Comparison of ENCODE assay signal across 9 cellular contexts in the genomic region with DNA sequence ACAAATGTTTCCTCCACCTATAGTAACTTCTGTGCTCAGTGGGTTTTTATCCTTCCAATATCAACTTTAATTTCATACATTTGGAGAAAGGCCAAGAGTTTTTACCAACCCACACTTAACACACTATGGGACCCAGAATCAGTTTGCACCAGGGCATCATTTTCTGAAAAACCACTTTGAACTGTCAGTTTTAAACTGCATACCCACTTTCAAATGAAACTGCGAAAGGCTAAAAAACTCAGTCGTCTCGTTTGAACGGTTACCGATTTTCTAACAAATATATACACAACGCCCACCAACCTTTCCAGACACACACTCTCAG. TPM values are rescaled to one million over a fixed set of nuclear protein-coding genes. Genes with fewer than 3 reads are reported as not detected.
DNase-seq lines count a peak whose midpoint lies in the region; ATAC-seq, FAIRE-seq and TF ChIP-seq lines count a peak whose summit lies in the region.
"Had no signal": no experiment of that assay in that cellular context is flagged by ENCODE, and none has a peak within 500 bp of the region (broad histone marks: within the 10 kb centered on the region; RNA-seq: fewer than 3 reads in every experiment).

No MANE protein-coding gene starts in this region.

- no peak for ATAC-seq in left cardiac atrium
- no peak for ATAC-seq in HepG2
- no peak for ATAC-seq in GM18909 (IDR thresholded peaks at IDR 0.05; ENCODE audit: poor library complexity, unreplicated experiment)
- no peak for ATAC-seq in omental fat pad (ENCODE audit: low FRiP score)

- H3K27ac ChIP-seq in left ventricle myocardium inferior (replicated peaks) (no peak overlapping the region), HepG2 (ENCODE audit: extremely low read length, insufficient read depth, low read length) (peak overlapping the region; percentile 67), urinary bladder (ENCODE audit: low read depth) (no peak overlapping the region)

- POLR2A ChIA-PET in HepG2 (lab: Yijun Ruan, JAX) = interaction anchor here (1.4 to 1.8 kb wide), 2 partner anchors 43 to 51 kb away, joined by 4 to 5 read pairs; no protein-coding TSS in a partner anchor

- TSS peak; percentile 63 for BruUV-seq in HepG2 (replicated peaks; lab: Mats Ljungman, UMichigan)

- peak overlapping the region; percentile 66 for H3K27ac Mint-ChIP-seq in activated T-helper 2 cell treated with anti-CD3 and anti-CD28 coated beads, Interferon-gamma antibody, Interleukin-2, Interleukin-4, amounts not matched to agents 10 μg/mL and 5 μg/mL and 100 μg/mL, durations not matched to agents 14 hours and 24 hours and 36 hours

- H3K9ac ChIP-seq in HepG2 (ENCODE audit: insufficient read depth, low read depth, low read length) = peak overlapping the region; percentile 50

- DNase-seq in left ventricle myocardium inferior (no peak), left cardiac atrium (no peak), HepG2 (ENCODE audit: low spot score) (no peak), DMS79 (lab: John Stamatoyannopoulos, UW) (no peak), omental fat pad (ENCODE audit: low spot score) (no peak)
- no peak for DNase-seq in activated T-helper 2 cell treated with anti-CD3 and anti-CD28 coated beads, Interferon-gamma antibody, Interleukin-2, Interleukin-4, amounts not matched to agents 10 μg/mL and 5 μg/mL and 100 μg/mL, durations not matched to agents 14 hours and 24 hours and 36 hours (ENCODE audit: low spot score)
- DNase-seq: NCI-H1694 treated with DMSO at 0.1 percent for 48 hours had no signal

- intact Hi-C loops in left ventricle myocardium inferior (cut with micrococcal nuclease) (no loop called here), left cardiac atrium (cut with DNase I) (no loop called here), HepG2 (cut with micrococcal nuclease; ENCODE audit: unreplicated experiment) (loop anchor here (2.0 kb wide), 1 partner anchor 103 kb away; no protein-coding TSS in a partner anchor)
- intact Hi-C loops in activated T-helper 2 cell treated with anti-CD3 and anti-CD28 coated beads, Interferon-gamma antibody, Interleukin-2, Interleukin-4, amounts not matched to agents 10 μg/mL and 5 μg/mL and 100 μg/mL, durations not matched to agents 14 hours and 24 hours and 36 hours (cut with micrococcal nuclease) = loop anchor here (2.0 to 5.0 kb wide), 2 partner anchors 125 to 126 kb away; no protein-coding TSS in a partner anchor

- 25% methylated on average over 6 of the region's 6 CpGs for WGBS in HepG2 (ENCODE audit: low lambda C conversion rate)
- WGBS in urinary bladder = 19% methylated on average over 6 of the region's 6 CpGs

- no peaks in the 10 kb centered on the region for H4K20me1 ChIP-seq in HepG2 (ENCODE audit: insufficient read depth, low read length)

- H3K27me3 ChIP-seq in left ventricle myocardium inferior (ENCODE audit: low read depth) (peaks cover 8% of the 10 kb centered on the region), HepG2 (ENCODE audit: control insufficient read depth in 1 of 2, insufficient read depth in 2 of 2, low read length in 2 of 2) (no peaks in the 10 kb centered on the region)

- no peaks in the 10 kb centered on the region for H3K36me3 ChIP-seq in left ventricle myocardium inferior
- H3K36me3 ChIP-seq in HepG2 (replicated peaks in 1 of 2; ENCODE audit: control insufficient read depth in 1 of 2, insufficient read depth in 2 of 2, low read length in 2 of 2) = no peaks in the 10 kb centered on the region
- no peaks in the 10 kb centered on the region for H3K36me3 ChIP-seq in urinary bladder (ENCODE audit: insufficient read depth)

- H3K27me3 Mint-ChIP-seq in activated T-helper 2 cell treated with anti-CD3 and anti-CD28 coated beads, Interferon-gamma antibody, Interleukin-2, Interleukin-4, amounts not matched to agents 10 μg/mL and 5 μg/mL and 100 μg/mL, durations not matched to agents 14 hours and 24 hours and 36 hours (ENCODE audit: low read depth) = peaks cover 13% of the 10 kb centered on the region

- peak overlapping the region; percentile 8 for H2AFZ ChIP-seq in HepG2 (ENCODE audit: low read length)

- H3K4me1 Mint-ChIP-seq in activated T-helper 2 cell treated with anti-CD3 and anti-CD28 coated beads, Interferon-gamma antibody, Interleukin-2, Interleukin-4, amounts not matched to agents 10 μg/mL and 5 μg/mL and 100 μg/mL, durations not matched to agents 14 hours and 24 hours and 36 hours (ENCODE audit: low read depth) = peaks cover 14% of the 10 kb centered on the region

- peak overlapping the region; percentile 79 for H3K4me3 ChIP-seq in left ventricle myocardium inferior
- H3K4me3 ChIP-seq in HepG2 (replicated peaks in 1 of 3; ENCODE audit: insufficient read depth in 1 of 3, low read depth in 2 of 3, low read length in 3 of 3) = peak overlapping the region; percentile 49 to 82 (median 75); a peak in 5 of 6 replicates
- peak overlapping the region; percentile 60 for H3K4me3 ChIP-seq in urinary bladder (ENCODE audit: low read depth, low read length)

- TF ChIP-seq EP300 in HepG2 (IDR thresholded peaks at IDR 0.05; ENCODE audit: low read depth in 2 of 2, low read length in 2 of 2) (no peak), HepG2 (CRISPR knock-in tag; IDR thresholded peaks at IDR 0.05; ENCODE audit: borderline replicate concordance) (no peak)

- H3K4me1 ChIP-seq in left ventricle myocardium inferior = peaks cover 12% of the 10 kb centered on the region
- H3K4me1 ChIP-seq in HepG2 (ENCODE audit: insufficient read depth, low read length) = peaks cover 32% of the 10 kb centered on the region
- no peaks in the 10 kb centered on the region for H3K4me1 ChIP-seq in urinary bladder (ENCODE audit: insufficient read depth)

- peak overlapping the region; percentile 77 for H3K4me3 Mint-ChIP-seq in activated T-helper 2 cell treated with anti-CD3 and anti-CD28 coated beads, Interferon-gamma antibody, Interleukin-2, Interleukin-4, amounts not matched to agents 10 μg/mL and 5 μg/mL and 100 μg/mL, durations not matched to agents 14 hours and 24 hours and 36 hours (ENCODE audit: low read depth)

- no peaks in the 10 kb centered on the region for H3K9me3 ChIP-seq in left ventricle myocardium inferior (replicated peaks)
- H3K9me3 ChIP-seq in HepG2 (ENCODE audit: low read length) = no peaks in the 10 kb centered on the region

- no peak for TF ChIP-seq RAD21 in HepG2 (CRISPR knock-in tag; IDR thresholded peaks at IDR 0.05)

- peaks cover under 1% of the 10 kb centered on the region for H3K9me3 Mint-ChIP-seq in activated T-helper 2 cell treated with anti-CD3 and anti-CD28 coated beads, Interferon-gamma antibody, Interleukin-2, Interleukin-4, amounts not matched to agents 10 μg/mL and 5 μg/mL and 100 μg/mL, durations not matched to agents 14 hours and 24 hours and 36 hours

- peak overlapping the region; percentile 78 for H3K4me2 ChIP-seq in HepG2 (ENCODE audit: low read depth, low read length)

- in situ Hi-C loops in HepG2 (cut with HindIII; ENCODE audit: extremely low pct_ligation_motif_present, low pct_unique_long_range_greater_than_20kb) = no loop called here

- no peaks in the 10 kb centered on the region for H3K36me3 Mint-ChIP-seq in activated T-helper 2 cell treated with anti-CD3 and anti-CD28 coated beads, Interferon-gamma antibody, Interleukin-2, Interleukin-4, amounts not matched to agents 10 μg/mL and 5 μg/mL and 100 μg/mL, durations not matched to agents 14 hours and 24 hours and 36 hours (ENCODE audit: low read depth)

- TF ChIP-seq CTCF in left ventricle myocardium inferior (IDR thresholded peaks at IDR 0.05; ENCODE audit: borderline replicate concordance) = no peak
- no peak for TF ChIP-seq CTCF in HepG2 (CRISPR knock-in tag; IDR thresholded peaks at IDR 0.05)
- TF ChIP-seq CTCF in omental fat pad (IDR thresholded peaks at IDR 0.05) = no peak

- no peak for FAIRE-seq in HepG2 (lab: Jason Lieb, UNC)

- TF ChIP-seq POLR2A in HepG2 (IDR thresholded peaks at IDR 0.05; ENCODE audit: insufficient read depth in 1 of 2, low read depth in 2 of 2, low read length in 2 of 2) = no peak

- no peaks in the 10 kb centered on the region for H3K79me2 ChIP-seq in HepG2 (ENCODE audit: insufficient read depth, low read length)

- CTCF ChIA-PET in HepG2 (lab: Yijun Ruan, JAX; ENCODE audit: low intra/inter-chr PET ratio, low total read pairs) = no interaction called here

RNA-seq across cellular contexts. Expression of a gene that starts 0.4 kb away (rescaled TPM):
- total RNA-seq in left ventricle myocardium inferior = 1.6 TPM
- total RNA-seq in left cardiac atrium = 1 to 10 TPM; 1.4 to 1.6 TPM
- 0.48 and 0.89 TPM in 2 replicates for total RNA-seq in activated T-helper 2 cell treated with anti-CD3 and anti-CD28 coated beads, Interferon-gamma antibody, Interleukin-2, Interleukin-4, amounts not matched to agents 10 μg/mL and 5 μg/mL and 100 μg/mL, durations not matched to agents 14 hours and 24 hours and 36 hours
- total RNA-seq in HepG2 (2016; rRNA removed; fragmentation: Illumina TruSeq; extraction: Trizol) = 13.2 and 15.7 TPM in 2 replicates
- 7.0 and 9.3 TPM in 2 replicates for total RNA-seq in HepG2 (2016; cell fraction: cytosol; rRNA removed; fragmentation: Illumina TruSeq; extraction: Trizol; ENCODE audit: low read depth)
- total RNA-seq in HepG2 (2016; cell fraction: insoluble cytoplasmic fraction; rRNA removed; fragmentation: Illumina TruSeq; extraction: Trizol) = 11.3 and 14.3 TPM in 2 replicates
- total RNA-seq in HepG2 (2016; cell fraction: membrane; rRNA removed; fragmentation: Illumina TruSeq; extraction: Trizol) = 8.6 and 9.3 TPM in 2 replicates
- total RNA-seq in HepG2 (2016; cell fraction: nucleus; rRNA removed; fragmentation: Illumina TruSeq; extraction: Trizol) = 9.2 and 11.9 TPM in 2 replicates
- 7.4 and 10.0 TPM in 2 replicates for polyA plus RNA-seq in HepG2 (2011; rRNA removed)
- polyA plus RNA-seq in HepG2 (2011; cell fraction: cytosol; rRNA removed) = 6.8 TPM in 2 replicates
- polyA plus RNA-seq in HepG2 (2011; cell fraction: nucleus; rRNA removed) = 2.7 and 2.9 TPM in 2 replicates
- 8.1 and 8.6 TPM in 2 replicates for polyA plus RNA-seq in HepG2 (2012)
- polyA plus RNA-seq in HepG2 (2016; cell fraction: cytosol; fragmentation: Illumina TruSeq; extraction: Trizol; ENCODE audit: low read depth) = 2.6 and 2.9 TPM in 2 replicates
- 6.5 and 8.8 TPM in 2 replicates for polyA plus RNA-seq in HepG2 (2016; cell fraction: insoluble cytoplasmic fraction; fragmentation: Illumina TruSeq; extraction: Trizol; ENCODE audit: low read depth)
- 3.4 and 3.6 TPM in 2 replicates for polyA plus RNA-seq in HepG2 (2016; cell fraction: membrane; fragmentation: Illumina TruSeq; extraction: Trizol; ENCODE audit: low read depth)
- 7.0 and 10.3 TPM in 2 replicates for polyA plus RNA-seq in HepG2 (2016; cell fraction: nucleus; fragmentation: Illumina TruSeq; extraction: Trizol; ENCODE audit: insufficient read depth, low read depth)
- 6.0 and 8.6 TPM in 2 replicates for polyA minus RNA-seq in HepG2 (2011; rRNA and poly(A)+ RNA removed; ENCODE audit: low replicate concordance)
- 8.2 and 9.8 TPM in 2 replicates for polyA minus RNA-seq in HepG2 (2011; cell fraction: cytosol; rRNA and poly(A)+ RNA removed)
- polyA minus RNA-seq in HepG2 (2011; cell fraction: nucleus; rRNA and poly(A)+ RNA removed) = 7.9 and 9.6 TPM in 2 replicates
- 22.9 TPM for total RNA-seq in urinary bladder
- 3.7 TPM for polyA plus RNA-seq in urinary bladder
- total RNA-seq in omental fat pad = 10 to 100 TPM in 1 of 4 donors, 1 to 10 TPM in 3; 3.4 to 16.2 (median 7.9) TPM

Comparison
In these comparisons a context has a peak if more than half of its experiments do, and no peak if none do; other contexts are left out.
1. intact Hi-C loops: an anchor here in activated T-helper 2 cell treated with anti-CD3 and anti-CD28 coated beads, Interferon-gamma antibody, Interleukin-2, Interleukin-4, amounts not matched to agents 10 μg/mL and 5 μg/mL and 100 μg/mL, durations not matched to agents 14 hours and 24 hours and 36 hours (2.0 to 5.0 kb wide) and HepG2 (2.0 kb wide); none called in left ventricle myocardium inferior and left cardiac atrium.